ENCODE assay signal across 12 cellular contexts in genomic region chr14:51185754-51186153, GRCh38.
A peak's percentile ranks its signal among the peaks of the same experiment; 100 is the strongest.
DNase-seq lines count a peak whose midpoint lies in the region; ATAC-seq lines count a peak whose summit lies in the region.
"Had no signal": no experiment of that assay in that cellular context is flagged by ENCODE, and none has a peak within 500 bp of the region (broad histone marks: within the 10 kb centered on the region; RNA-seq: fewer than 3 reads in every experiment).

No MANE protein-coding gene starts in this region.

- no peak overlapping the region for H3K27ac Mint-ChIP-seq in memory B cell
- H3K27ac Mint-ChIP-seq: nephron had no signal

- DNase-seq in memory B cell (ENCODE audit: low spot score in 2 of 2) = no peak
- DNase-seq in NCI-H524 treated with DMSO at 0.1 percent for 48 hours (lab: John Stamatoyannopoulos, UW) = no peak
- no peak for DNase-seq in SW480 (ENCODE audit: low spot score)
- no peak for DNase-seq in HuH-7.5 (ENCODE audit: low spot score)
- DNase-seq: activated CD4-positive, alpha-beta T cell treated with anti-CD3 and anti-CD28 coated beads, Interleukin-2, amount 50 U/mL, for 1 hour; activated gamma-delta T cell treated with Interleukin-2 at 50 U/mL for 16 hours; heart left ventricle; sigmoid colon had no signal

- no peak overlapping the region for H3K4me3 Mint-ChIP-seq in memory B cell
- H3K4me3 Mint-ChIP-seq: nephron had no signal

- peaks cover 3% of the 10 kb centered on the region for H3K9me3 Mint-ChIP-seq in memory B cell
- H3K9me3 Mint-ChIP-seq: nephron had no signal

- ATAC-seq in GM19324 (IDR thresholded peaks at IDR 0.05; ENCODE audit: low FRiP score, unreplicated experiment) (peak; percentile 74), GM21737 (IDR thresholded peaks at IDR 0.05; ENCODE audit: unreplicated experiment) (peak; percentile 55), HG03103 (IDR thresholded peaks at IDR 0.05; ENCODE audit: low read depth, unreplicated experiment) (peak; percentile 65), memory B cell (ENCODE audit: low read depth) (peak; percentile 45)
- ATAC-seq: heart left ventricle had no signal

- H3K4me1 Mint-ChIP-seq in memory B cell = peaks cover 8% of the 10 kb centered on the region
- H3K4me1 Mint-ChIP-seq: nephron had no signal

- no peaks in the 10 kb centered on the region for H3K27me3 Mint-ChIP-seq in memory B cell

- H3K36me3 Mint-ChIP-seq in memory B cell = no peaks in the 10 kb centered on the region
